In the genomic region with DNA sequence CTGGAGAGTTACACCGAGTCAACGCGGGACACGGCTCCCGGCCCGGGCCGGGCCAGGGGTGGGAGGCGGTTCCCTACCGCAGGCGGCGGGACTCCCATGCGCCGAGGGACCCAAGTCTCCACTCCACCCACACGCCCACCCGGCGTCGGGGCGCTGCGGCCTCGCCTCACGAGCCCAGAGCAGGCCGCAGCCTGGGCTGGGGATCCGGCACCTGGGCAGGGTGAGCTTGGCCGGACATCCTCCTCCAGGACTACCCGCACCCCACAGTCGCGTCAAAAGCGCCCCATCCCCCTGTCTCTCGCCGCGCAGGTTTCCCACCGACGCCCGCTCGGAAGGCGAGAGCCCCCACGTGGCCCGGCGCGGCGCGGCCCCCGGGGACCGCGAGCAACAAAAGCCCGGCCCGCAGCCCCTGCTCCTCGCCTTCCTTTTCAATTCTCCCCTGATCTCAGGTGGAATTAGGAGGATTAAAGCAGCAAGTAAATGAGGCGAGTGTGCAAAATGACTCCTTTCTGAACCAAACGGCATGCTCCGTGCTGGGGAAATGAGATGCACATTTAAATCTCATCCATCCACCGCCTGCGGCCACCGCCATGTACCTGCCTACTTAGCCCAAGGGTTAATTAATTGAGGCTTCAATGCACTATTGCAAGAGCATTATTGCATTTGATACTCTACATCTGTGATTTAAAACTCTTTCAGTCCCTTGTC, we compare ENCODE assay signal across 8 cellular contexts.
DNase-seq lines count a peak whose midpoint lies in the region; ATAC-seq, FAIRE-seq and TF ChIP-seq lines count a peak whose summit lies in the region.

No MANE protein-coding gene starts in this region.

- H3K36me3 Mint-ChIP-seq in naive B cell = no peaks in the 10 kb centered on the region

- H3K27me3 Mint-ChIP-seq in naive B cell = peaks cover 61 to 81% (median 72%) of the 10 kb centered on the region in 3 donors

- intact Hi-C loops in dorsolateral prefrontal cortex (cut with DNase I) = no loop called here
- intact Hi-C loops in posterior vena cava (cut with DNase I) = no loop called here

- H3K4me1 ChIP-seq in OCI-LY3 (ENCODE audit: low read length) = peaks cover 13% of the 10 kb centered on the region

- no peak overlapping the region for H3K27ac ChIP-seq in OCI-LY3 (ENCODE audit: low read length)
- H3K27ac ChIP-seq in dorsolateral prefrontal cortex = peak overlapping the region in 35 of 59 donors; percentile 1 to 86 (median 51)

- peak overlapping the region; percentile 53 for H3K9ac ChIP-seq in OCI-LY3 (ENCODE audit: low read length)

- H2AFZ ChIP-seq in OCI-LY3 (ENCODE audit: low read depth, low read length) = peak overlapping the region; percentile 99

- H3K4me2 ChIP-seq in OCI-LY3 (ENCODE audit: low read length) = peak overlapping the region; percentile 89

- H3K27me3 ChIP-seq in OCI-LY3 (ENCODE audit: low read depth, low read length) = no peaks in the 10 kb centered on the region; the same call in 1 of the 2 replicates
- H3K27me3 ChIP-seq in dorsolateral prefrontal cortex = peaks cover 0 to 68% (median 35%) of the 10 kb centered on the region in 45 donors

- H3K27ac Mint-ChIP-seq in naive B cell = peak overlapping the region in 2 of 6 donors; percentile 51 to 88

- peak overlapping the region; percentile 65 to 90 (median 85) for H3K4me3 Mint-ChIP-seq in naive B cell

- no peaks in the 10 kb centered on the region for H4K20me1 ChIP-seq in OCI-LY3 (ENCODE audit: insufficient read depth, low read length)

- TF ChIP-seq POLR2A in H54 (IDR thresholded peaks at IDR 0.05; ENCODE audit: low read depth, low read length) = no peak

- ATAC-seq in naive B cell (ENCODE audit: low read depth in 2 of 2) (peak; percentile 79 to 80), GM18861 (IDR thresholded peaks at IDR 0.05; ENCODE audit: unreplicated experiment) (no peak)

- no peaks in the 10 kb centered on the region for H3K9me3 ChIP-seq in OCI-LY3 (ENCODE audit: insufficient read depth, low read length)

- TF ChIP-seq CTCF in AG10803 (conservative IDR thresholded peaks at IDR 0.05; ENCODE audit: low read length) (peak; percentile 9), OCI-LY3 (IDR thresholded peaks at IDR 0.05; ENCODE audit: low read depth, low read length) (peak; percentile 54), dorsolateral prefrontal cortex (IDR thresholded peaks at IDR 0.05 in 54 of 56, conservative IDR thresholded peaks at IDR 0.05 in 2 of 56; ENCODE audit: low read depth in 1 of 56, partially characterized antibody in 56 of 56) (peak in 36 of 56 donors; percentile 8 to 49 (median 26))

- peaks cover 0 to 2% (median 0%) of the 10 kb centered on the region in 7 donors for H3K9me3 Mint-ChIP-seq in naive B cell

- peaks cover 12 to 24% (median 18%) of the 10 kb centered on the region in 3 donors for H3K4me1 Mint-ChIP-seq in naive B cell

- no peaks in the 10 kb centered on the region for H3K36me3 ChIP-seq in OCI-LY3 (replicated peaks; ENCODE audit: low read depth, low read length)

- FAIRE-seq in H54 (lab: Jason Lieb, UNC) = no peak

- H3K79me2 ChIP-seq in OCI-LY3 (ENCODE audit: low read length) = no peaks in the 10 kb centered on the region

- H3K4me3 ChIP-seq in AG10803 (ENCODE audit: low read length) (peak overlapping the region; percentile 33), OCI-LY3 (ENCODE audit: low read length) (peak overlapping the region; percentile 80), dorsolateral prefrontal cortex (peak overlapping the region in 55 of 59 donors; percentile 4 to 62 (median 40))

- DNase-seq in AG10803 (ENCODE audit: low read depth) = no peak
- peak; percentile 14 for DNase-seq in GM19240 (ENCODE audit: insufficient read length, low spot score)
- DNase-seq in dorsolateral prefrontal cortex = no peak
- DNase-seq in naive B cell = peak; percentile 26
- DNase-seq in H54 (ENCODE audit: insufficient read length, low spot score) = no peak
- no peak for DNase-seq in posterior vena cava (ENCODE audit: low spot score)

Comparison
In these comparisons a context has a peak if more than half of its experiments do, and no peak if none do; other contexts are left out.
1. DNase-seq: peak in GM19240 (single experiment) and naive B cell (single experiment); none in AG10803 (single experiment), dorsolateral prefrontal cortex (0 of 10), H54 (single experiment) and posterior vena cava (single experiment).
2. Peak in every context shown above with its lines, with median percentiles within 50 percentile points of each other: H3K4me3 ChIP-seq and CTCF ChIP-seq.